ENCODE assay signal across 10 cellular contexts in genomic region chr2:217356795-217357194, GRCh38.
DNase-seq lines count a peak whose midpoint lies in the region; ATAC-seq lines count a peak whose summit lies in the region.
"Had no signal": no experiment of that assay in that cellular context is flagged by ENCODE, and none has a peak within 500 bp of the region (broad histone marks: within the 10 kb centered on the region; RNA-seq: fewer than 3 reads in every experiment).

No MANE protein-coding gene starts in this region.

- peaks cover 2% of the 10 kb centered on the region for H3K79me2 ChIP-seq in trophoblast cell (ENCODE audit: control insufficient read depth, insufficient read depth, low read length, poor library complexity)

- peaks cover 15% of the 10 kb centered on the region for H3K79me1 ChIP-seq in trophoblast cell (ENCODE audit: low read length)

- no peak overlapping the region for H3K14ac ChIP-seq in trophoblast cell (ENCODE audit: low read length)

- no peak overlapping the region for H3K23ac ChIP-seq in trophoblast cell (ENCODE audit: low read length)

- intact Hi-C loops in left cardiac atrium (cut with DNase I) (no loop called here), Right ventricle myocardium inferior (cut with DNase I) (no loop called here), aorta (cut with DNase I) (loop anchor here (5.0 kb wide), 2 partner anchors 134 to 659 kb away; partner anchors contain the start of gene IGFBP5 (in 1 of the 2))

- no CpG with 5 or more reads among the region's 7 CpGs for WGBS in trophoblast cell (ENCODE audit: extremely low coverage, insufficient coverage, insufficient read length)
- WGBS in aorta, 2 donors: 4 to 6% methylated on average over 7 of the region's 7 CpGs

- peak; percentile 19 to 40 for ATAC-seq in left cardiac atrium
- no peak for ATAC-seq in Right ventricle myocardium inferior
- ATAC-seq in aorta (ENCODE audit: low FRiP score): peak; percentile 62
- ATAC-seq: activated T-cell treated with anti-CD3 and anti-CD28 coated beads, Interleukin-2, amount 50 U/mL, for 72 hours had no signal

- H2AK5ac ChIP-seq in trophoblast cell (ENCODE audit: low read length): peak overlapping the region; percentile 72

- no peak overlapping the region for H2AFZ ChIP-seq in trophoblast cell (ENCODE audit: insufficient read depth, low read length, poor library complexity)

- H4K12ac ChIP-seq in trophoblast cell (ENCODE audit: low read depth, low read length): no peak overlapping the region

- no peaks in the 10 kb centered on the region for H3K27me3 ChIP-seq in trophoblast cell (ENCODE audit: insufficient read depth, low read length)
- no peaks in the 10 kb centered on the region for H3K27me3 ChIP-seq in aorta (ENCODE audit: control insufficient read depth in 1 of 2, insufficient read depth in 2 of 2, low read length in 1 of 2)

- H2BK5ac ChIP-seq in trophoblast cell (ENCODE audit: low read depth, low read length, poor library complexity): peak overlapping the region; percentile 63

- H4K91ac ChIP-seq in trophoblast cell (ENCODE audit: low read depth, low read length): peak overlapping the region; percentile 90

- DNase-seq in left cardiac atrium (peak; percentile 37), Right ventricle myocardium inferior (ENCODE audit: missing footprints) (no peak), globus pallidus (ENCODE audit: low spot score) (peak; percentile 78), trophoblast cell (no peak), aorta (peak; percentile 80 to 81), NCI-H1694 treated with DMSO at 0.1 percent for 48 hours (lab: John Stamatoyannopoulos, UW) (no peak), NCI-H1105 (lab: John Stamatoyannopoulos, UW) (no peak)
- DNase-seq in activated CD8-positive, alpha-beta memory T cell treated with anti-CD3 and anti-CD28 coated beads, Interleukin-2, amount 50 U/mL, for 48 hours: no peak
- DNase-seq: activated CD4-positive, alpha-beta T cell treated with anti-CD3 and anti-CD28 coated beads for 1 hour; activated T-cell treated with anti-CD3 and anti-CD28 coated beads, Interleukin-2, amount 50 U/mL, for 72 hours had no signal

- H3K9me3 ChIP-seq in trophoblast cell (ENCODE audit: insufficient read depth, low read depth, low read length): no peaks in the 10 kb centered on the region
- H3K9me3 ChIP-seq in aorta (ENCODE audit: control insufficient read depth, low read length): no peaks in the 10 kb centered on the region

- peak overlapping the region; percentile 17 for H3K4ac ChIP-seq in trophoblast cell (ENCODE audit: low read depth, low read length)

- no peak overlapping the region for H3K27ac ChIP-seq in trophoblast cell (ENCODE audit: low read depth, low read length)
- H3K27ac ChIP-seq in aorta (ENCODE audit: low read depth in 1 of 2, low read length in 2 of 2): peak overlapping the region; percentile 37 to 59

- peaks cover 13 to 23% of the 10 kb centered on the region in 2 experiments for H3K4me1 ChIP-seq in trophoblast cell (ENCODE audit: control insufficient read depth in 1 of 2, insufficient read depth in 2 of 2, low read length in 2 of 2)
- H3K4me1 ChIP-seq in aorta (ENCODE audit: control insufficient read depth in 1 of 2, insufficient read depth in 2 of 2, low read length in 2 of 2): peaks cover 16 to 23% of the 10 kb centered on the region in 2 donors

- H4K8ac ChIP-seq in trophoblast cell (ENCODE audit: low read depth, low read length): peak overlapping the region; percentile 51

- no peak overlapping the region for H3K9ac ChIP-seq in trophoblast cell (ENCODE audit: low read length)

- no peak overlapping the region for H3K4me3 ChIP-seq in trophoblast cell (ENCODE audit: low read depth, low read length)
- H3K4me3 ChIP-seq in aorta (ENCODE audit: low read length in 2 of 2): no peak overlapping the region

- peak overlapping the region; percentile 86 for H2BK120ac ChIP-seq in trophoblast cell (ENCODE audit: insufficient read depth, low read length, poor library complexity)

- H3K18ac ChIP-seq in trophoblast cell (ENCODE audit: low read length): no peak overlapping the region

- H2BK12ac ChIP-seq in trophoblast cell (ENCODE audit: low read length): peak overlapping the region; percentile 85

- no peak overlapping the region for H3K4me2 ChIP-seq in trophoblast cell (ENCODE audit: low read length)

- H3K36me3 ChIP-seq in trophoblast cell (ENCODE audit: control insufficient read depth in 1 of 2, insufficient read depth in 2 of 2, low read length in 2 of 2) (no peaks in the 10 kb centered on the region), aorta (ENCODE audit: control insufficient read depth in 1 of 2, insufficient read depth in 2 of 2, low read length in 1 of 2) (no peaks in the 10 kb centered on the region)

Comparison
In these comparisons a context has a peak if more than half of its experiments do, and no peak if none do; other contexts are left out.
1. DNase-seq: peak in left cardiac atrium (single experiment), globus pallidus (single experiment) and aorta (2 of 2); none in Right ventricle myocardium inferior (single experiment), trophoblast cell (0 of 2), NCI-H1694 treated with DMSO at 0.1 percent for 48 hours (single experiment), NCI-H1105 (single experiment) and activated CD8-positive, alpha-beta memory T cell treated with anti-CD3 and anti-CD28 coated beads, Interleukin-2, amount 50 U/mL, for 48 hours (single experiment).
2. intact Hi-C loops: an anchor here in aorta (5.0 kb wide); none called in left cardiac atrium and Right ventricle myocardium inferior.